ENCODE assay signal across 12 cellular contexts in genomic region chr1:27103498-27103897, GRCh38. TPM values are rescaled to one million over a fixed set of nuclear protein-coding genes. Genes with fewer than 3 reads are reported as not detected.
A peak's percentile ranks its signal among the peaks of the same experiment; 100 is the strongest.
DNase-seq lines count a peak whose midpoint lies in the region; ATAC-seq, FAIRE-seq and TF ChIP-seq lines count a peak whose summit lies in the region.
"Had no signal": no experiment of that assay in that cellular context is flagged by ENCODE, and none has a peak within 500 bp of the region (broad histone marks: within the 10 kb centered on the region; RNA-seq: fewer than 3 reads in every experiment).

No MANE protein-coding gene starts in this region.

- no peak for TF ChIP-seq RAD21 in HepG2 (CRISPR knock-in tag; IDR thresholded peaks at IDR 0.05)

- H3K27me3 Mint-ChIP-seq in glutamatergic neuron (ENCODE audit: unreplicated experiment) = peaks cover 19% of the 10 kb centered on the region
- no peaks in the 10 kb centered on the region for H3K27me3 Mint-ChIP-seq in activated CD8-positive, alpha-beta T cell treated with anti-CD3 and anti-CD28 coated beads, Interleukin-2, amount 10 ng/mL, durations not matched to agents 7 days and 5 days (ENCODE audit: low read depth)
- H3K27me3 Mint-ChIP-seq: T-cell had no signal

- no peak overlapping the region for H2AFZ ChIP-seq in HepG2 (ENCODE audit: low read length)
- H2AFZ ChIP-seq: PC-9 had no signal

- CTCF ChIA-PET in HepG2 (lab: Yijun Ruan, JAX; ENCODE audit: low intra/inter-chr PET ratio, low total read pairs) = interaction anchor here (1.4 to 2.1 kb wide), 3 partner anchors 59 to 181 kb away, joined by 4 to 25 read pairs (median 5); no protein-coding TSS in a partner anchor
- CTCF ChIA-PET in RWPE1 (lab: Yijun Ruan, JAX) = interaction anchor here (0.6 to 1.8 kb wide), 10 partner anchors 8 to 253 kb away, joined by 3 to 12 read pairs (median 5); no protein-coding TSS in a partner anchor
- CTCF ChIA-PET in activated CD8-positive, alpha-beta T cell treated with anti-CD3 and anti-CD28 coated beads, Interleukin-2, amount 10 ng/mL, durations not matched to agents 7 days and 5 days (lab: Charles Lee) = interaction anchor here (0.8 to 15.2 kb wide), 12 partner anchors 9 to 197 kb away, joined by 3 to 460 read pairs (median 7); partner anchors contain the start of gene SLC9A1

- H3K27me3 ChIP-seq in HepG2 (ENCODE audit: control insufficient read depth in 1 of 2, insufficient read depth in 2 of 2, low read length in 2 of 2) (no peaks in the 10 kb centered on the region; a peak in 1 of 5 replicates), right lobe of liver (no peaks in the 10 kb centered on the region)

- TF ChIP-seq EP300 in HepG2 (IDR thresholded peaks at IDR 0.05; ENCODE audit: low read depth in 2 of 2, low read length in 2 of 2) (no peak), HepG2 (CRISPR knock-in tag; IDR thresholded peaks at IDR 0.05; ENCODE audit: borderline replicate concordance) (no peak)

- ATAC-seq in HepG2 (no peak), right lobe of liver (no peak)
- no peak for ATAC-seq in activated CD8-positive, alpha-beta T cell treated with anti-CD3 and anti-CD28 coated beads, Interleukin-2, amount 10 ng/mL, durations not matched to agents 7 days and 5 days

- H3K4me1 ChIP-seq in HepG2 (ENCODE audit: insufficient read depth, low read length) = peaks cover 19% of the 10 kb centered on the region
- H3K4me1 ChIP-seq in right lobe of liver = peaks cover 0 to 10% (median 1%) of the 10 kb centered on the region in 4 donors

- in situ Hi-C loops in HepG2 (cut with HindIII; ENCODE audit: extremely low pct_ligation_motif_present, low pct_unique_long_range_greater_than_20kb) = loop anchor here (5.0 kb wide), 1 partner anchor 179 kb away; no protein-coding TSS in a partner anchor

- POLR2A ChIA-PET in HepG2 (lab: Yijun Ruan, JAX) (no interaction called here), RWPE1 (lab: Yijun Ruan, JAX; ENCODE audit: low non-redundant PET) (no interaction called here)
- POLR2A ChIA-PET in activated CD8-positive, alpha-beta T cell treated with anti-CD3 and anti-CD28 coated beads, Interleukin-2, amount 10 ng/mL, durations not matched to agents 7 days and 5 days (lab: Charles Lee) = interaction anchor here (0.5 kb wide), 1 partner anchor 560 kb away, joined by 3 read pairs; no protein-coding TSS in a partner anchor

- H3K9me3 Mint-ChIP-seq in glutamatergic neuron (ENCODE audit: unreplicated experiment) = peaks cover 19% of the 10 kb centered on the region
- no peaks in the 10 kb centered on the region for H3K9me3 Mint-ChIP-seq in activated CD8-positive, alpha-beta T cell treated with anti-CD3 and anti-CD28 coated beads, Interleukin-2, amount 10 ng/mL, durations not matched to agents 7 days and 5 days (ENCODE audit: insufficient read depth)
- H3K9me3 Mint-ChIP-seq: T-cell had no signal

- H3K36me3 Mint-ChIP-seq in glutamatergic neuron (ENCODE audit: unreplicated experiment) = no peaks in the 10 kb centered on the region
- H3K36me3 Mint-ChIP-seq in activated CD8-positive, alpha-beta T cell treated with anti-CD3 and anti-CD28 coated beads, Interleukin-2, amount 10 ng/mL, durations not matched to agents 7 days and 5 days (ENCODE audit: low read depth) = peaks cover 8% of the 10 kb centered on the region

- FAIRE-seq in HepG2 (lab: Jason Lieb, UNC) = no peak
- FAIRE-seq: GM12878 had no signal

- TF ChIP-seq POLR2A in HepG2 (IDR thresholded peaks at IDR 0.05; ENCODE audit: insufficient read depth in 1 of 2, low read depth in 2 of 2, low read length in 2 of 2) (no peak), right lobe of liver (IDR thresholded peaks at IDR 0.05) (no peak)

- WGBS in HepG2 (ENCODE audit: low lambda C conversion rate) = 100% methylated on average over 1 of the region's 4 CpGs
- WGBS in right lobe of liver (ENCODE audit: insufficient coverage, low coverage, low lambda C conversion rate, missing lambda C conversion rate) = 41% methylated on average over 4 of the region's 4 CpGs

- no peak overlapping the region for H3K4me3 ChIP-seq in HepG2 (replicated peaks in 1 of 3; ENCODE audit: insufficient read depth in 1 of 3, low read depth in 2 of 3, low read length in 3 of 3)
- H3K4me3 ChIP-seq in right lobe of liver = no peak overlapping the region
- H3K4me3 ChIP-seq: GM12878, HAP-1, PC-9 had no signal

- H3K9me3 ChIP-seq in HepG2 (ENCODE audit: low read length) = no peaks in the 10 kb centered on the region
- no peaks in the 10 kb centered on the region for H3K9me3 ChIP-seq in right lobe of liver
- H3K9me3 ChIP-seq: HAP-1 had no signal

- no peak overlapping the region for H3K4me3 Mint-ChIP-seq in glutamatergic neuron (ENCODE audit: unreplicated experiment)
- no peak overlapping the region for H3K4me3 Mint-ChIP-seq in activated CD8-positive, alpha-beta T cell treated with anti-CD3 and anti-CD28 coated beads, Interleukin-2, amount 10 ng/mL, durations not matched to agents 7 days and 5 days
- H3K4me3 Mint-ChIP-seq: T-cell had no signal

- TF ChIP-seq CTCF in HepG2 (CRISPR knock-in tag; IDR thresholded peaks at IDR 0.05) = no peak
- TF ChIP-seq CTCF in right lobe of liver (IDR thresholded peaks at IDR 0.05) = no peak
- TF ChIP-seq CTCF in RWPE1 (conservative IDR thresholded peaks at IDR 0.05; ENCODE audit: low read depth) = no peak
- TF ChIP-seq CTCF in glutamatergic neuron (IDR thresholded peaks at IDR 0.05; ENCODE audit: partially characterized antibody, unreplicated experiment) = no peak

- no peaks in the 10 kb centered on the region for H4K20me1 ChIP-seq in HepG2 (ENCODE audit: insufficient read depth, low read length)

- H3K9ac ChIP-seq in HepG2 (ENCODE audit: insufficient read depth, low read depth, low read length) = no peak overlapping the region

- H3K27ac Mint-ChIP-seq in glutamatergic neuron (ENCODE audit: unreplicated experiment) = peak overlapping the region; percentile 46
- H3K27ac Mint-ChIP-seq in activated CD8-positive, alpha-beta T cell treated with anti-CD3 and anti-CD28 coated beads, Interleukin-2, amount 10 ng/mL, durations not matched to agents 7 days and 5 days = no peak overlapping the region
- H3K27ac Mint-ChIP-seq: T-cell had no signal

- BruUV-seq in HepG2 (replicated peaks; lab: Mats Ljungman, UMichigan) = no TSS peak

- H3K79me2 ChIP-seq in HepG2 (ENCODE audit: insufficient read depth, low read length) = no peaks in the 10 kb centered on the region

- no peak overlapping the region for H3K4me2 ChIP-seq in HepG2 (ENCODE audit: low read depth, low read length)
- H3K4me2 ChIP-seq: PC-9 had no signal

- intact Hi-C loops in HepG2 (cut with micrococcal nuclease; ENCODE audit: unreplicated experiment) (loop anchor here (5.0 kb wide), 1 partner anchor 94 kb away; no protein-coding TSS in a partner anchor), right lobe of liver (cut with DNase I) (loop anchor here (5.0 to 10.0 kb wide), 4 partner anchors 51 to 184 kb away; partner anchors contain the start of gene SLC9A1 (in 1 of the 2))

- H3K27ac ChIP-seq in HepG2 (ENCODE audit: extremely low read length, insufficient read depth, low read length) = no peak overlapping the region
- no peak overlapping the region for H3K27ac ChIP-seq in right lobe of liver
- H3K27ac ChIP-seq in RWPE1 = peak overlapping the region; percentile 96
- H3K27ac ChIP-seq: PC-9 had no signal

- H3K36me3 ChIP-seq in HepG2 (replicated peaks in 1 of 2; ENCODE audit: control insufficient read depth in 1 of 2, insufficient read depth in 2 of 2, low read length in 2 of 2) (0 out of 5 replicates have a peak, but pooled peaks cover 0 to 2% of the 10 kb centered on the region in 2 experiments), right lobe of liver (peaks cover 0 to 3% (median 0%) of the 10 kb centered on the region in 4 donors)
- H3K36me3 ChIP-seq: HAP-1 had no signal

- peaks cover 31% of the 10 kb centered on the region for H3K4me1 Mint-ChIP-seq in glutamatergic neuron (ENCODE audit: low read depth, unreplicated experiment)
- peaks cover 17% of the 10 kb centered on the region for H3K4me1 Mint-ChIP-seq in activated CD8-positive, alpha-beta T cell treated with anti-CD3 and anti-CD28 coated beads, Interleukin-2, amount 10 ng/mL, durations not matched to agents 7 days and 5 days (ENCODE audit: low read depth)

- no peak for DNase-seq in HepG2 (ENCODE audit: low spot score)
- DNase-seq in right lobe of liver = no peak
- DNase-seq in RWPE1 (ENCODE audit: low spot score) = no peak
- DNase-seq in glutamatergic neuron = no peak
- no peak for DNase-seq in activated CD8-positive, alpha-beta T cell treated with anti-CD3 and anti-CD28 coated beads, Interleukin-2, amount 10 ng/mL, durations not matched to agents 7 days and 5 days
- DNase-seq in NCI-H187 treated with DMSO at 0.1 percent for 48 hours (lab: John Stamatoyannopoulos, UW) = no peak
- DNase-seq in activated CD8-positive, alpha-beta memory T cell treated with anti-CD3 and anti-CD28 coated beads for 24 hours = no peak
- DNase-seq: NCI-H1092 treated with DMSO at 0.1 percent for 48 hours, PC-9, T-cell had no signal

RNA-seq across cellular contexts. Expression of gene SLC9A1, which starts 51.4 kb away (rescaled TPM):
- total RNA-seq in HepG2 (2016; rRNA removed; fragmentation: Illumina TruSeq; extraction: Trizol) (2.7 and 2.9 TPM in 2 replicates), right lobe of liver (1 to 10 TPM; 1.7 to 4.3 (median 3.0) TPM), glutamatergic neuron (ENCODE audit: unreplicated experiment) (16.7 TPM)
- 1.8 and 2.1 TPM in 2 replicates for total RNA-seq in HepG2 (2016; cell fraction: cytosol; rRNA removed; fragmentation: Illumina TruSeq; extraction: Trizol; ENCODE audit: low read depth)
- total RNA-seq in HepG2 (2016; cell fraction: insoluble cytoplasmic fraction; rRNA removed; fragmentation: Illumina TruSeq; extraction: Trizol) = 1.6 and 2.5 TPM in 2 replicates
- 3.1 and 3.8 TPM in 2 replicates for total RNA-seq in HepG2 (2016; cell fraction: membrane; rRNA removed; fragmentation: Illumina TruSeq; extraction: Trizol)
- total RNA-seq in HepG2 (2016; cell fraction: nucleus; rRNA removed; fragmentation: Illumina TruSeq; extraction: Trizol) = 3.9 and 5.2 TPM in 2 replicates
- polyA plus RNA-seq in HepG2 (2011; rRNA removed) = 1.4 and 1.7 TPM in 2 replicates
- polyA plus RNA-seq in HepG2 (2011; cell fraction: cytosol; rRNA removed) = 1.0 and 2.7 TPM in 2 replicates
- 5.0 and 5.3 TPM in 2 replicates for polyA plus RNA-seq in HepG2 (2011; cell fraction: nucleus; rRNA removed)
- polyA plus RNA-seq in HepG2 (2012) = 4.8 and 6.7 TPM in 2 replicates
- 0.97 and 1.3 TPM in 2 replicates for polyA plus RNA-seq in HepG2 (2016; cell fraction: cytosol; fragmentation: Illumina TruSeq; extraction: Trizol; ENCODE audit: low read depth)
- 2.6 and 5.0 TPM in 2 replicates for polyA plus RNA-seq in HepG2 (2016; cell fraction: insoluble cytoplasmic fraction; fragmentation: Illumina TruSeq; extraction: Trizol; ENCODE audit: low read depth)
- polyA plus RNA-seq in HepG2 (2016; cell fraction: membrane; fragmentation: Illumina TruSeq; extraction: Trizol; ENCODE audit: low read depth) = 2.2 and 2.7 TPM in 2 replicates
- polyA plus RNA-seq in HepG2 (2016; cell fraction: nucleus; fragmentation: Illumina TruSeq; extraction: Trizol; ENCODE audit: insufficient read depth, low read depth) = 11.1 and 12.2 TPM in 2 replicates
- 5.1 and 11.1 TPM in 2 replicates for polyA minus RNA-seq in HepG2 (2011; rRNA and poly(A)+ RNA removed; ENCODE audit: low replicate concordance)
- polyA minus RNA-seq in HepG2 (2011; cell fraction: cytosol; rRNA and poly(A)+ RNA removed) = 1.7 and 4.4 TPM in 2 replicates
- polyA minus RNA-seq in HepG2 (2011; cell fraction: nucleus; rRNA and poly(A)+ RNA removed) = 3.1 and 3.2 TPM in 2 replicates
- 10 to 100 TPM; 28.3 to 29.0 TPM for total RNA-seq in activated CD8-positive, alpha-beta T cell treated with anti-CD3 and anti-CD28 coated beads, Interleukin-2, amount 10 ng/mL, durations not matched to agents 7 days and 5 days
